8 cellular contexts compared by ENCODE assay signal in the genomic region with DNA sequence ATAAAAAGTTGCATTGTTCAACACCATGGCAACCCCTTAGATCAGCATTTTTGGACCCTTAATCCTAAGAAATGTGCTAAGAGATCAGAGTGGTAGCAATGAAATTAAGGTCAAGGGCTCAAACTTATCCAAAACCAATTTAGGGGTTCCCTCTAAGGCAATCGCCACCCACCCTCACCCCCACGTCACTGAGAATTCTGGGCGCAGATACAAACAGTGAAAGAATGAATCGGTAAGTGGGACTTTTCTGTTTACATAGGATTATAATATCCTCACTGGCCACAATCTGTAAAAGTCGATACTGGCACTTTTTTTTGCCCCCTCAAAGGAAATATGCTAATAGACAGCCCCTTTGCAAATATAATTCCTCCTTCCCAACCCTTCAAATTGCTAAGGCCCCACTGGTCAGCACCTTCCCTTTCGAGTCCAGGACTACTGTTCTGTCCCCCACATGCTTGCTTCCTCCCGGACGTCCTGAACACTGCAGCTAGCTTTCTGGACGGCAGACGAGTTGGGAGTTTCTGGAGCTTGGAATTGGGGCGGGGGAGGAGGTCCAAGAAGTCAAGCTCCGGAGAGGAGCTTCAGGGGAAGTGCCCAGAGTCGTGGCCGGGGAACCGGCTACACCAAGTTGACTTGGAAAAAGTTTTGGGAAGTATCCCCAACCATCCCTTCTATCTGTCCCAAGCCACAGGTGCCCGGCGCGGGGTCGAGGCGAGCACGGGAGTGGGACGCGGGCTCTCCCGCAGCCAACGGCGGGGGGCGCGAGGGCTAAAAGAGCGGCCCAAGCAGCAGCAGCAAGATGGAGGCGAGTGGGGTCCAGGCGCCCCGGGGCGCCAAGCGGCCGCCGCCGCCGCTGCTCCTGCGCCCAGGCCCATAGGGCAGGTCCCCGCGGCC.
DNase-seq lines count a peak whose midpoint lies in the region; ATAC-seq and TF ChIP-seq lines count a peak whose summit lies in the region.
"Had no signal": no experiment of that assay in that cellular context is flagged by ENCODE, and none has a peak within 500 bp of the region (broad histone marks: within the 10 kb centered on the region; RNA-seq: fewer than 3 reads in every experiment).

No MANE protein-coding gene starts in this region.

- H3K27me3 Mint-ChIP-seq in stimulated activated naive B cell treated with anti-CD40 and anti-IgM and Interleukin-4, amounts not matched to agents 10 μg/mL and 1 μg/mL and 100 μg/mL, for 72 hours: peaks cover 40 to 56% of the 10 kb centered on the region in 2 donors

- H3K4me1 ChIP-seq in HUES48 (ENCODE audit: control insufficient read depth, insufficient read depth, low read length): peaks cover 56% of the 10 kb centered on the region

- no peak overlapping the region for H3K27ac ChIP-seq in HUES48 (ENCODE audit: low read depth, low read length)

- peaks cover 8 to 22% of the 10 kb centered on the region in 2 donors for H3K4me1 Mint-ChIP-seq in stimulated activated naive B cell treated with anti-CD40 and anti-IgM and Interleukin-4, amounts not matched to agents 10 μg/mL and 1 μg/mL and 100 μg/mL, for 72 hours

- no peak for TF ChIP-seq CTCF in astrocyte of the cerebellum (IDR thresholded peaks at IDR 0.05; ENCODE audit: low read depth, low read length, missing control alignments)

- no peaks in the 10 kb centered on the region for H3K36me3 ChIP-seq in HUES48 (ENCODE audit: control insufficient read depth, insufficient read depth, low read length)

- H3K4me3 Mint-ChIP-seq in stimulated activated naive B cell treated with anti-CD40 and anti-IgM and Interleukin-4, amounts not matched to agents 10 μg/mL and 1 μg/mL and 100 μg/mL, for 72 hours: peak overlapping the region; percentile 2 to 44

- H3K27me3 ChIP-seq in HUES48 (ENCODE audit: control insufficient read depth, insufficient read depth, low read length): peaks cover 71% of the 10 kb centered on the region

- no peak for ATAC-seq in stimulated activated naive B cell treated with anti-CD40 and anti-IgM and Interleukin-4, amounts not matched to agents 10 μg/mL and 1 μg/mL and 100 μg/mL, for 72 hours (replicated peaks)
- ATAC-seq in GM21529 (IDR thresholded peaks at IDR 0.05; ENCODE audit: unreplicated experiment): no peak
- ATAC-seq: K562 had no signal

- H3K9me3 ChIP-seq in HUES48 (ENCODE audit: control insufficient read depth, insufficient read depth, low read length): no peaks in the 10 kb centered on the region

- H3K27ac Mint-ChIP-seq in stimulated activated naive B cell treated with anti-CD40 and anti-IgM and Interleukin-4, amounts not matched to agents 10 μg/mL and 1 μg/mL and 100 μg/mL, for 72 hours: no peak overlapping the region

- no peak for DNase-seq in astrocyte of the cerebellum (ENCODE audit: low read depth)
- peak; percentile 73 for DNase-seq in islet precursor cell
- DNase-seq in stimulated activated naive B cell treated with anti-CD40 and anti-IgM and Interleukin-4, amounts not matched to agents 10 μg/mL and 1 μg/mL and 100 μg/mL, for 72 hours: no peak
- DNase-seq in SW 1271 (lab: John Stamatoyannopoulos, UW): no peak
- DNase-seq in MV-4-11 (lab: John Stamatoyannopoulos, UW): no peak

- no peaks in the 10 kb centered on the region for H3K36me3 Mint-ChIP-seq in stimulated activated naive B cell treated with anti-CD40 and anti-IgM and Interleukin-4, amounts not matched to agents 10 μg/mL and 1 μg/mL and 100 μg/mL, for 72 hours

- no peak overlapping the region for H3K9ac ChIP-seq in HUES48 (ENCODE audit: low read depth, low read length)

- in situ Hi-C loops in astrocyte of the cerebellum (cut with HindIII; ENCODE audit: low sequenced_read_pairs): loop anchor here (25.0 kb wide), 1 partner anchor 308 kb away; no protein-coding TSS in a partner anchor

- H3K4me3 ChIP-seq in HUES48 (ENCODE audit: low read depth, low read length) (peak overlapping the region; percentile 64), astrocyte of the cerebellum (ENCODE audit: low read depth, low read length) (peak overlapping the region; percentile 63)
- H3K4me3 ChIP-seq: K562 had no signal

- no peaks in the 10 kb centered on the region for H3K9me3 Mint-ChIP-seq in stimulated activated naive B cell treated with anti-CD40 and anti-IgM and Interleukin-4, amounts not matched to agents 10 μg/mL and 1 μg/mL and 100 μg/mL, for 72 hours
